Comparison of ENCODE assay signal across 23 cellular contexts in the genomic region with DNA sequence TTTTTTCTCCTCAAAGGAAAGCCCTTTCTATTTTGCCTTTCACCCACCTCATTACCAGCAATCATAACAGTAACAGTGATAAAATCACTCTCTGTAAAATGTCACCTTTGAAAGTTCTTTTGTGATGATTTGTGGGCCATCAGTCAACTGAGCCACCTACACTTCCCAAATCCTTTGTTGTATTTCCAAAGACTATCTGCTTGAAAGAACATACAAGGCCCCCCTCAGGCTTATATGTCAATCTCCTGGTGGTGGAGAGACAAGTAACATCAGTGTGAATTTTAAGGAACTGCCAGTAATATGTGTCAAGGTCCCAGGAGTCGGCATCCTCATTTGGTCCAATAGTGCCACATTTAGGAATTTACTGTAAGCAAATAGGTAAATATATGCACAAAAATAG.
"Had no signal": no experiment of that assay in that cellular context is flagged by ENCODE, and none has a peak within 500 bp of the region (broad histone marks: within the 10 kb centered on the region; RNA-seq: fewer than 3 reads in every experiment).

No MANE protein-coding gene starts in this region.

- H3K36me3 Mint-ChIP-seq: memory B cell; stimulated activated memory B cell treated with anti-CD40 and anti-IgM and Interleukin-4, amounts not matched to agents 10 μg/mL and 1 μg/mL and 100 μg/mL, for 72 hours had no signal

- H3K27ac ChIP-seq: coronary artery, dorsolateral prefrontal cortex, esophagus muscularis mucosa, gastroesophageal sphincter, left ventricle myocardium inferior, lower lobe of right lung, spleen, tibial artery, upper lobe of left lung, uterus had no signal

- H3K9me3 Mint-ChIP-seq: memory B cell; nephron progenitor cell; stimulated activated memory B cell treated with anti-CD40 and anti-IgM and Interleukin-4, amounts not matched to agents 10 μg/mL and 1 μg/mL and 100 μg/mL, for 72 hours had no signal

- H3K4me3 Mint-ChIP-seq: memory B cell; nephron progenitor cell; stimulated activated memory B cell treated with anti-CD40 and anti-IgM and Interleukin-4, amounts not matched to agents 10 μg/mL and 1 μg/mL and 100 μg/mL, for 72 hours; stimulated activated naive CD8-positive, alpha-beta T cell treated with anti-CD3 and anti-CD28 coated beads, Interleukin-15, Interleukin-2, amounts not matched to agents 100 ng/mL and 50 ng/mL, for 24 hours had no signal

- H3K27me3 Mint-ChIP-seq: stimulated activated naive CD8-positive, alpha-beta T cell treated with anti-CD3 and anti-CD28 coated beads, Interleukin-15, Interleukin-2, amounts not matched to agents 100 ng/mL and 50 ng/mL, for 24 hours had no signal

- H3K27me3 ChIP-seq: spleen, tibial artery, upper lobe of left lung, uterus had no signal

- H3K9me3 ChIP-seq: esophagus muscularis mucosa, gastroesophageal sphincter, left ventricle myocardium inferior, lower lobe of right lung, spleen, tibial artery, upper lobe of left lung, uterus had no signal

- H3K36me3 ChIP-seq: esophagus muscularis mucosa, gastroesophageal sphincter, left ventricle myocardium inferior, lower lobe of right lung, spleen, tibial artery, upper lobe of left lung, uterus had no signal

- H3K4me1 ChIP-seq: esophagus muscularis mucosa, gastroesophageal sphincter, left ventricle myocardium inferior, lower lobe of right lung, tibial artery, upper lobe of left lung, uterus had no signal

- H3K4me3 ChIP-seq: coronary artery, dorsolateral prefrontal cortex, esophagus muscularis mucosa, gastroesophageal sphincter, left ventricle myocardium inferior, lower lobe of right lung, spleen, tibial artery, upper lobe of left lung, uterus had no signal

- DNase-seq: dorsolateral prefrontal cortex; effector CD8-positive, alpha-beta T cell; glutamatergic neuron; islet precursor cell; left ventricle myocardium inferior; lower lobe of right lung; midbrain; nephron progenitor cell; posterior cingulate gyrus; spleen; stimulated activated CD4-positive, alpha-beta T cell treated with anti-CD3 and anti-CD28 coated beads, Interleukin-15, amount 100 ng/mL, for 24 hours; stimulated activated CD4-positive, alpha-beta T cell treated with anti-CD3 and anti-CD28 coated beads, Interleukin-1b, Interleukin-23, amount 100 ng/mL, for 48 hours; stimulated activated CD4-positive, alpha-beta T cell treated with anti-CD3 and anti-CD28 coated beads, Interleukin-4, amount 100 ng/mL, for 24 hours; tibial artery; upper lobe of left lung; uterus had no signal

- H3K27ac Mint-ChIP-seq: memory B cell; nephron progenitor cell; stimulated activated memory B cell treated with anti-CD40 and anti-IgM and Interleukin-4, amounts not matched to agents 10 μg/mL and 1 μg/mL and 100 μg/mL, for 72 hours; stimulated activated naive CD8-positive, alpha-beta T cell treated with anti-CD3 and anti-CD28 coated beads, Interleukin-15, Interleukin-2, amounts not matched to agents 100 ng/mL and 50 ng/mL, for 24 hours had no signal

- ATAC-seq: gastroesophageal sphincter; lower lobe of right lung; sciatic nerve; stimulated activated memory B cell treated with anti-CD40 and anti-IgM and Interleukin-4, amounts not matched to agents 10 μg/mL and 1 μg/mL and 100 μg/mL, for 72 hours had no signal
